23 cellular contexts compared by ENCODE assay signal in genomic region chr1:187417524-187417923, GRCh38.
DNase-seq lines count a peak whose midpoint lies in the region; ATAC-seq, FAIRE-seq and TF ChIP-seq lines count a peak whose summit lies in the region.
"Had no signal": no experiment of that assay in that cellular context is flagged by ENCODE, and none has a peak within 500 bp of the region (broad histone marks: within the 10 kb centered on the region; RNA-seq: fewer than 3 reads in every experiment).

No MANE protein-coding gene starts in this region.

- no peaks in the 10 kb centered on the region for H3K79me2 ChIP-seq in K562 (ENCODE audit: control insufficient read depth, insufficient read depth, low read length)

- in situ Hi-C loops in K562 (cut with MboI), result no loop called here

- H3K4me3 ChIP-seq in K562 (no peak overlapping the region), pancreas (no peak overlapping the region)
- H3K4me3 ChIP-seq: BLaER1 had no signal

- H2AFZ ChIP-seq in K562 (ENCODE audit: low read depth, low read length), result no peak overlapping the region

- POLR2A ChIA-PET in WTC11 (lab: Charles Lee), result no interaction called here
- POLR2A ChIA-PET in K562 (lab: Yijun Ruan, JAX), result no interaction called here

- BruUV-seq in K562 (replicated peaks; lab: Mats Ljungman, UMichigan), result no TSS peak

- ATAC-seq in WTC11 (no peak), K562 (no peak), pancreas (no peak)

- no peaks in the 10 kb centered on the region for H3K9me1 ChIP-seq in K562 (ENCODE audit: control insufficient read depth, insufficient read depth, low read length)

- TF ChIP-seq POLR2A in K562 (conservative IDR thresholded peaks at IDR 0.05), result no peak
- TF ChIP-seq POLR2A in erythroblast (IDR thresholded peaks at IDR 0.05; ENCODE audit: low read length), result no peak

- no peaks in the 10 kb centered on the region for H3K9me3 ChIP-seq in K562 (replicated peaks; ENCODE audit: control insufficient read depth, insufficient read depth, low read depth, low read length)
- H3K9me3 ChIP-seq in pancreas, result no peaks in the 10 kb centered on the region
- H3K9me3 ChIP-seq: BE2C, BLaER1 had no signal

- no peaks in the 10 kb centered on the region for H4K20me1 ChIP-seq in K562 (replicated peaks; ENCODE audit: control insufficient read depth, insufficient read depth, low read length)
- H4K20me1 ChIP-seq: BLaER1 had no signal

- H3K27ac Mint-ChIP-seq in WTC11, result no peak overlapping the region
- H3K27ac Mint-ChIP-seq: CD4-positive, alpha-beta memory T cell; CD4-positive, CD25-positive, alpha-beta regulatory T cell; CD8-positive, alpha-beta memory T cell had no signal

- H3K36me3 ChIP-seq in K562 (ENCODE audit: control insufficient read depth, insufficient read depth, low read length) (no peaks in the 10 kb centered on the region), pancreas (no peaks in the 10 kb centered on the region)
- H3K36me3 ChIP-seq: BE2C, BLaER1 had no signal

- TF ChIP-seq CTCF in WTC11 (IDR thresholded peaks at IDR 0.05) (no peak), K562 (IDR thresholded peaks at IDR 0.05 in 2 of 3, conservative IDR thresholded peaks at IDR 0.05 in 1 of 3; ENCODE audit: insufficient read depth in 2 of 3, low read depth in 1 of 3, low read length in 3 of 3) (no peak), pancreas (IDR thresholded peaks at IDR 0.05) (no peak)

- DNase-seq in WTC11 (ENCODE audit: low spot score), result no peak
- DNase-seq in K562 (ENCODE audit: extremely low read depth in 1 of 4, low spot score in 3 of 4), result no peak
- no peak for DNase-seq in erythroblast (lab: John Stamatoyannopoulos, UW)
- DNase-seq in NCI-H2227 (lab: John Stamatoyannopoulos, UW; ENCODE audit: unreplicated experiment), result no peak
- no peak for DNase-seq in NCI-H2029 (lab: John Stamatoyannopoulos, UW)
- no peak for DNase-seq in pancreas
- DNase-seq: 8988T; ACHN; BE2C; C1 segment of cervical spinal cord; CD4-positive, alpha-beta memory T cell; CD4-positive, CD25-positive, alpha-beta regulatory T cell; CD8-positive, alpha-beta memory T cell; COR-L47; DMS79 treated with DMSO at 0.1 percent for 48 hours; GF-D8 had no signal

- H3K9me3 Mint-ChIP-seq in WTC11, result peaks cover 9% of the 10 kb centered on the region

- TF ChIP-seq RAD21 in Ishikawa (IDR thresholded peaks at IDR 0.05; ENCODE audit: low read depth), result no peak
- TF ChIP-seq RAD21 in K562 (CRISPR knock-in tag; conservative IDR thresholded peaks at IDR 0.05 in 1 of 2, IDR thresholded peaks at IDR 0.05 in 1 of 2), result no peak

- FAIRE-seq in K562 (lab: Jason Lieb, UNC) (no peak), pancreas (lab: Jason Lieb, UNC) (no peak)
- FAIRE-seq: A204.1, G401.6, GM12892, GM18507 had no signal

- TF ChIP-seq EP300 in Ishikawa (IDR thresholded peaks at IDR 0.05; ENCODE audit: borderline replicate concordance) (no peak), K562 (IDR thresholded peaks at IDR 0.05; ENCODE audit: low read length) (no peak)

- H3K27ac ChIP-seq in K562 (ENCODE audit: extremely low read depth, low read depth, low read length), result no peak overlapping the region
- H3K27ac ChIP-seq in pancreas, result no peak overlapping the region
- H3K27ac ChIP-seq: BLaER1 had no signal

- H3K9ac ChIP-seq in K562 (ENCODE audit: insufficient read depth in 1 of 2, low read depth in 2 of 2, low read length in 2 of 2), result no peak overlapping the region
- H3K9ac ChIP-seq: BLaER1 had no signal

- no peak overlapping the region for H3K4me2 ChIP-seq in K562 (ENCODE audit: insufficient read depth, low read length)
- H3K4me2 ChIP-seq: BLaER1 had no signal

- no peaks in the 10 kb centered on the region for H3K27me3 ChIP-seq in K562 (ENCODE audit: control insufficient read depth in 2 of 2, insufficient read depth in 2 of 2, low read length in 2 of 2)
- H3K27me3 ChIP-seq in pancreas, result no peaks in the 10 kb centered on the region
- H3K27me3 ChIP-seq: BE2C, BLaER1 had no signal

- 0 out of 2 replicates have a peak, but pooled peaks cover 4% of the 10 kb centered on the region for H3K36me3 Mint-ChIP-seq in WTC11
- H3K36me3 Mint-ChIP-seq: CD14-positive monocyte; CD4-positive, alpha-beta memory T cell; CD4-positive, CD25-positive, alpha-beta regulatory T cell; CD8-positive, alpha-beta memory T cell had no signal

- CTCF ChIA-PET in WTC11 (lab: Charles Lee), result no interaction called here
- CTCF ChIA-PET in K562 (lab: Yijun Ruan, JAX; ENCODE audit: low intra/inter-chr PET ratio), result no interaction called here

- H3K4me1 ChIP-seq in K562 (replicated peaks in 1 of 2; ENCODE audit: control insufficient read depth in 2 of 2, insufficient read depth in 2 of 2, low read length in 2 of 2), result no peaks in the 10 kb centered on the region
- no peaks in the 10 kb centered on the region for H3K4me1 ChIP-seq in pancreas
- H3K4me1 ChIP-seq: BLaER1 had no signal

- WGBS in K562 (ENCODE audit: insufficient coverage, low coverage, missing lambda C conversion rate), result 2% methylated on average over 2 of the region's 2 CpGs
- 44 to 64% methylated on average over 2 of the region's 2 CpGs for WGBS in pancreas, 2 donors

- intact Hi-C loops in K562 (cut with micrococcal nuclease), result no loop called here
- intact Hi-C loops in pancreas (cut with DNase I), result no loop called here

- H3K4me1 Mint-ChIP-seq in WTC11, result peaks cover 30% of the 10 kb centered on the region
- H3K4me1 Mint-ChIP-seq: CD14-positive monocyte; CD4-positive, alpha-beta memory T cell; CD4-positive, CD25-positive, alpha-beta regulatory T cell; CD8-positive, alpha-beta memory T cell had no signal

- no peaks in the 10 kb centered on the region for H3K27me3 Mint-ChIP-seq in WTC11 (ENCODE audit: low read depth)
- H3K27me3 Mint-ChIP-seq: CD4-positive, alpha-beta memory T cell; CD4-positive, CD25-positive, alpha-beta regulatory T cell; CD8-positive, alpha-beta memory T cell had no signal

- no peak overlapping the region for H3K4me3 Mint-ChIP-seq in WTC11
- H3K4me3 Mint-ChIP-seq: CD14-positive monocyte; CD4-positive, alpha-beta memory T cell; CD4-positive, CD25-positive, alpha-beta regulatory T cell; CD8-positive, alpha-beta memory T cell had no signal

TF ChIP-seq in Ishikawa, 13 proteins besides CTCF, POLR2A, EP300 and RAD21 (continues in another document):
- TF ChIP-seq, protein P1, sequence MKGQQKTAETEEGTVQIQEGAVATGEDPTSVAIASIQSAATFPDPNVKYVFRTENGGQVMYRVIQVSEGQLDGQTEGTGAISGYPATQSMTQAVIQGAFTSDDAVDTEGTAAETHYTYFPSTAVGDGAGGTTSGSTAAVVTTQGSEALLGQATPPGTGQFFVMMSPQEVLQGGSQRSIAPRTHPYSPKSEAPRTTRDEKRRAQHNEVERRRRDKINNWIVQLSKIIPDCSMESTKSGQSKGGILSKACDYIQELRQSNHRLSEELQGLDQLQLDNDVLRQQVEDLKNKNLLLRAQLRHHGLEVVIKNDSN (IDR thresholded peaks at IDR 0.05), result peak; percentile 77
- TF ChIP-seq NFIC (IDR thresholded peaks at IDR 0.05), result no peak

TF ChIP-seq in WTC11, 78 proteins besides CTCF, POLR2A, EP300 and RAD21 (continues in another document):
- TF ChIP-seq, protein P2, sequence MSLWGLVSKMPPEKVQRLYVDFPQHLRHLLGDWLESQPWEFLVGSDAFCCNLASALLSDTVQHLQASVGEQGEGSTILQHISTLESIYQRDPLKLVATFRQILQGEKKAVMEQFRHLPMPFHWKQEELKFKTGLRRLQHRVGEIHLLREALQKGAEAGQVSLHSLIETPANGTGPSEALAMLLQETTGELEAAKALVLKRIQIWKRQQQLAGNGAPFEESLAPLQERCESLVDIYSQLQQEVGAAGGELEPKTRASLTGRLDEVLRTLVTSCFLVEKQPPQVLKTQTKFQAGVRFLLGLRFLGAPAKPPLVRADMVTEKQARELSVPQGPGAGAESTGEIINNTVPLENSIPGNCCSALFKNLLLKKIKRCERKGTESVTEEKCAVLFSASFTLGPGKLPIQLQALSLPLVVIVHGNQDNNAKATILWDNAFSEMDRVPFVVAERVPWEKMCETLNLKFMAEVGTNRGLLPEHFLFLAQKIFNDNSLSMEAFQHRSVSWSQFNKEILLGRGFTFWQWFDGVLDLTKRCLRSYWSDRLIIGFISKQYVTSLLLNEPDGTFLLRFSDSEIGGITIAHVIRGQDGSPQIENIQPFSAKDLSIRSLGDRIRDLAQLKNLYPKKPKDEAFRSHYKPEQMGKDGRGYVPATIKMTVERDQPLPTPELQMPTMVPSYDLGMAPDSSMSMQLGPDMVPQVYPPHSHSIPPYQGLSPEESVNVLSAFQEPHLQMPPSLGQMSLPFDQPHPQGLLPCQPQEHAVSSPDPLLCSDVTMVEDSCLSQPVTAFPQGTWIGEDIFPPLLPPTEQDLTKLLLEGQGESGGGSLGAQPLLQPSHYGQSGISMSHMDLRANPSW (CRISPR knock-in tag; conservative IDR thresholded peaks at IDR 0.05; ENCODE audit: low read depth), result no peak
- no peak for TF ChIP-seq NFE2L1 (CRISPR knock-in tag; IDR thresholded peaks at IDR 0.05)
- TF ChIP-seq NFYB (CRISPR knock-in tag; conservative IDR thresholded peaks at IDR 0.05; ENCODE audit: low read depth), result peak; percentile 65
- TF ChIP-seq JAZF1 (CRISPR knock-in tag; IDR thresholded peaks at IDR 0.05), result no peak
- no peak for TF ChIP-seq SP1 (CRISPR knock-in tag; conservative IDR thresholded peaks at IDR 0.05)

TF ChIP-seq in K562, 482 proteins besides CTCF, POLR2A, EP300 and RAD21 (continues in another document):
- TF ChIP-seq ZNF239 (CRISPR knock-in tag; IDR thresholded peaks at IDR 0.05) (no peak), REST (CRISPR knock-in tag; IDR thresholded peaks at IDR 0.05; ENCODE audit: low read depth) (no peak), ZEB2 (IDR thresholded peaks at IDR 0.05) (no peak)
